16 cellular contexts compared by ENCODE assay signal in the genomic region with DNA sequence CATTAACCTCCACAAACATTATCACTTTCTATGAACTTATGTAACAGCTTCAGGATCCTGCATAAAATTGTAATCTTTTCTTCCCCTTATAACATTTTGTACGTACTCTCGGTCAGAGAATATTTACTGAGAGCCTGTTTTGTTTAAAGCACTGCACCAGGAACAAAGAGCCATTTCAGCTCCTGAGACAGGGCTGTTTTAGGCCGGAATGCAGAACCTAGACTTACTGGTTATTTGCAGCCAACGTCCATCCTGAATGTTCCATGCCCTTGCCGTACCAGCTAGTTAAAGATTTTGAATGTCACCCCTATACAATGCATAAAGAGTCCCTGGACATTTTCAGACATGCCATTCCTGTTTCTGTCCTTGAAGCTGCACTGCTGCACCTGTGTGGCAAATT.
A peak's percentile ranks its signal among the peaks of the same experiment; 100 is the strongest.
DNase-seq lines count a peak whose midpoint lies in the region; ATAC-seq and TF ChIP-seq lines count a peak whose summit lies in the region.
"Had no signal": no experiment of that assay in that cellular context is flagged by ENCODE, and none has a peak within 500 bp of the region (broad histone marks: within the 10 kb centered on the region; RNA-seq: fewer than 3 reads in every experiment).

No MANE protein-coding gene starts in this region.

- H4K8ac ChIP-seq in mesenchymal stem cell (ENCODE audit: low read length): no peak overlapping the region

- no peak for ATAC-seq in HG02642 (IDR thresholded peaks at IDR 0.05; ENCODE audit: poor library complexity, unreplicated experiment)

- no peak overlapping the region for H2AK5ac ChIP-seq in mesenchymal stem cell (ENCODE audit: low read length, severe bottlenecking)

- no peak overlapping the region for H4K91ac ChIP-seq in mesenchymal stem cell (ENCODE audit: low read length)

- H3K4me2 ChIP-seq in SU-DHL-6 (ENCODE audit: low read depth, low read length, poor library complexity, severe bottlenecking) (no peak overlapping the region), mesenchymal stem cell (ENCODE audit: low read length, poor library complexity, severe bottlenecking) (no peak overlapping the region)

- no peaks in the 10 kb centered on the region for H3K4me1 ChIP-seq in mesenchymal stem cell (ENCODE audit: control insufficient read depth, insufficient read depth, low read depth, low read length)
- H3K4me1 ChIP-seq: Caco-2 had no signal

- no peaks in the 10 kb centered on the region for H3K9me2 ChIP-seq in SU-DHL-6 (replicated peaks; ENCODE audit: insufficient read depth, low read length)

- H3K9me3 ChIP-seq in SU-DHL-6 (ENCODE audit: insufficient read depth, low read length) (no peaks in the 10 kb centered on the region), mesenchymal stem cell (ENCODE audit: control insufficient read depth, low read length) (no peaks in the 10 kb centered on the region)
- H3K9me3 ChIP-seq: Caco-2 had no signal

- H3K27me3 ChIP-seq in SU-DHL-6 (ENCODE audit: low read length): no peaks in the 10 kb centered on the region
- no peaks in the 10 kb centered on the region for H3K27me3 ChIP-seq in mesenchymal stem cell (ENCODE audit: control insufficient read depth in 1 of 2, insufficient read depth in 1 of 2, low read length in 2 of 2)

- H3K14ac ChIP-seq in mesenchymal stem cell (ENCODE audit: low read length in 2 of 2): no peak overlapping the region

- H3K36me3 ChIP-seq in SU-DHL-6 (ENCODE audit: low read length) (no peaks in the 10 kb centered on the region), mesenchymal stem cell (ENCODE audit: control insufficient read depth in 1 of 2, insufficient read depth in 2 of 2, low read depth in 1 of 2, low read length in 2 of 2) (no peaks in the 10 kb centered on the region)

- H3K4me3 ChIP-seq in SU-DHL-6 (ENCODE audit: insufficient read depth, low read length, poor library complexity, severe bottlenecking): no peak overlapping the region
- no peak overlapping the region for H3K4me3 ChIP-seq in mesenchymal stem cell (ENCODE audit: insufficient read depth in 1 of 2, low read depth in 1 of 2, low read length in 2 of 2)

- H2AFZ ChIP-seq in SU-DHL-6 (ENCODE audit: low read depth, low read length, severe bottlenecking) (peak overlapping the region; percentile 9), mesenchymal stem cell (ENCODE audit: low read depth, low read length) (no peak overlapping the region)

- no peak overlapping the region for H3K4ac ChIP-seq in mesenchymal stem cell (ENCODE audit: low read depth in 1 of 2, low read length in 2 of 2)

- H3K27ac ChIP-seq in SU-DHL-6 (ENCODE audit: low read depth, low read length) (no peak overlapping the region), mesenchymal stem cell (ENCODE audit: low read length, poor library complexity, severe bottlenecking) (no peak overlapping the region)

- H4K20me1 ChIP-seq in SU-DHL-6 (ENCODE audit: low read depth, low read length): no peaks in the 10 kb centered on the region

- no peak overlapping the region for H2BK120ac ChIP-seq in mesenchymal stem cell (ENCODE audit: low read depth, low read length)

- H2BK12ac ChIP-seq in mesenchymal stem cell (ENCODE audit: low read length in 2 of 2): no peak overlapping the region

- no peak overlapping the region for H2BK5ac ChIP-seq in mesenchymal stem cell (ENCODE audit: low read depth, low read length, poor library complexity, severe bottlenecking)

- DNase-seq in COLO829 (ENCODE audit: low spot score) (peak; percentile 34), medulla oblongata (ENCODE audit: extremely low spot score) (peak; percentile 42), putamen (ENCODE audit: low spot score) (peak; percentile 6), mesenchymal stem cell (no peak)
- DNase-seq in activated effector memory CD4-positive, alpha-beta T cell treated with anti-CD3 and anti-CD28 coated beads, Interleukin-2, amount 50 U/mL, for 16 hours: no peak
- DNase-seq: AML-193, Caco-2, DMS153, HFFc6, Kasumi-1, NCI-H1105, NCI-H187, RPMI8226, SIG-M5 had no signal

- H3K23ac ChIP-seq in mesenchymal stem cell (ENCODE audit: low read length in 2 of 2): no peak overlapping the region

- H3K9ac ChIP-seq in SU-DHL-6 (ENCODE audit: low read length) (no peak overlapping the region), mesenchymal stem cell (ENCODE audit: low read length) (no peak overlapping the region)

- WGBS in mesenchymal stem cell: 62% methylated on average over 5 of the region's 5 CpGs

- H3K79me1 ChIP-seq in mesenchymal stem cell (replicated peaks; ENCODE audit: low read length, poor library complexity, severe bottlenecking): no peaks in the 10 kb centered on the region

- no peak overlapping the region for H2BK15ac ChIP-seq in mesenchymal stem cell (ENCODE audit: low read depth, poor library complexity, severe bottlenecking)

- no peak for TF ChIP-seq CTCF in SU-DHL-6 (IDR thresholded peaks at IDR 0.05; ENCODE audit: insufficient read depth, low read length, poor library complexity, severe bottlenecking)

- no peaks in the 10 kb centered on the region for H3K79me2 ChIP-seq in SU-DHL-6 (ENCODE audit: insufficient read depth, low read length)

- H3F3A ChIP-seq in SU-DHL-6 (ENCODE audit: insufficient read depth): no peaks in the 10 kb centered on the region

- peak overlapping the region in 1 of 2 experiments; percentile 21 for H3K18ac ChIP-seq in mesenchymal stem cell (ENCODE audit: low read depth in 1 of 2, low read length in 2 of 2)

Comparison
In these comparisons a context has a peak if more than half of its experiments do, and no peak if none do; other contexts are left out.
1. DNase-seq: peak in COLO829 (single experiment), medulla oblongata (single experiment) and putamen (single experiment); none in mesenchymal stem cell (single experiment) and activated effector memory CD4-positive, alpha-beta T cell treated with anti-CD3 and anti-CD28 coated beads, Interleukin-2, amount 50 U/mL, for 16 hours (single experiment).